ENCODE assay signal across 27 cellular contexts in the genomic region with DNA sequence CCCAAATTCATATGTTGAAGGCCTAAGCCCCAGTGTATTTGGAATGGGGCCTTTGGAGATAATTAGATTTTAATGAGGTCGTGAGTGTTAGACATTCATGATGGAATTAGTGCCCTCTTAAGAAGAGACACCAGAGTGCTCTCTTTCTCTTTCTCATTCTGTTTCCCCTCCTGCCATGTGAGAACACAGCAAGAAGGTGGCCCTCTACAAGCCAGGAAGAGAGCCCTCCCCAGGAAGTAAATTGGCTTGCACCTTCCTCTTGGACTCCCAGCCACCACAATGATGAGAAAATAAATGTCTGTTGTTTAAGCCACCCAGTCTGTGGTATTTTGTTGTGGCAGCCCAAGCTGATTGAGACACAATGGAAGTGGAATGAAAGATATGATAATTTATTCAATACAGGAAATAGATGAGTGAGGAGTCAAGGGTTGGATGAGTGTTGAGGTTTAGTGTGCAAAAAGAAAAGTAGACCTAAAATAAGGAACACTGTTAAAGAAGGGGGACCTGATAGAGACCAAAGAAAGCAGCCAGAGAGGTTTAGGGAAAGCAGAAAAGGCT. TPM values are rescaled to one million over a fixed set of nuclear protein-coding genes. Genes with fewer than 3 reads are reported as not detected.
DNase-seq lines count a peak whose midpoint lies in the region; ATAC-seq lines count a peak whose summit lies in the region.
"Had no signal": no experiment of that assay in that cellular context is flagged by ENCODE, and none has a peak within 500 bp of the region (broad histone marks: within the 10 kb centered on the region; RNA-seq: fewer than 3 reads in every experiment).

No MANE protein-coding gene starts in this region.

- no peaks in the 10 kb centered on the region for H3K4me1 ChIP-seq in naive thymus-derived CD4-positive, alpha-beta T cell (ENCODE audit: control insufficient read depth in 2 of 2, insufficient read depth in 2 of 2, low read length in 2 of 2)
- H3K4me1 ChIP-seq in SJCRH30, result no peaks in the 10 kb centered on the region
- H3K4me1 ChIP-seq: BLaER1 treated with 17β-estradiol and CSF1 and Interleukin-3, amounts not matched to agents 10 nM and 100 nM had no signal

- H3K36me3 ChIP-seq in naive thymus-derived CD4-positive, alpha-beta T cell (ENCODE audit: control insufficient read depth in 2 of 3, insufficient read depth in 3 of 3, low read length in 3 of 3), result no peaks in the 10 kb centered on the region
- no peaks in the 10 kb centered on the region for H3K36me3 ChIP-seq in SJCRH30
- H3K36me3 ChIP-seq: BLaER1 treated with 17β-estradiol and CSF1 and Interleukin-3, amounts not matched to agents 10 nM and 100 nM; MG63 had no signal

- H3K27ac Mint-ChIP-seq in activated naive CD8-positive, alpha-beta T cell treated with anti-CD3 and anti-CD28 coated beads, Interleukin-2, amount 10 ng/mL, durations not matched to agents 7 days and 5 days, result no peak overlapping the region
- H3K27ac Mint-ChIP-seq in activated naive CD8-positive, alpha-beta T cell treated with anti-CD3 and anti-CD28 coated beads for 36 hours, result no peak overlapping the region
- no peak overlapping the region for H3K27ac Mint-ChIP-seq in naive thymus-derived CD4-positive, alpha-beta T cell
- H3K27ac Mint-ChIP-seq: CD4-positive, alpha-beta T cell had no signal

- no peaks in the 10 kb centered on the region for H3K9me3 ChIP-seq in naive thymus-derived CD4-positive, alpha-beta T cell (ENCODE audit: control insufficient read depth in 2 of 3, low read length in 3 of 3)
- H3K9me3 ChIP-seq in SJCRH30 (replicated peaks), result no peaks in the 10 kb centered on the region
- H3K9me3 ChIP-seq: MG63 had no signal

- CTCF ChIA-PET in naive thymus-derived CD4-positive, alpha-beta T cell (lab: Charles Lee), result no interaction called here

- peaks cover 2% of the 10 kb centered on the region for H3K27me3 Mint-ChIP-seq in activated naive CD8-positive, alpha-beta T cell treated with anti-CD3 and anti-CD28 coated beads, Interleukin-2, amount 10 ng/mL, durations not matched to agents 7 days and 5 days
- H3K27me3 Mint-ChIP-seq in activated naive CD8-positive, alpha-beta T cell treated with anti-CD3 and anti-CD28 coated beads for 36 hours, result no peaks in the 10 kb centered on the region
- peaks cover 0 to 6% (median 5%) of the 10 kb centered on the region in 5 donors for H3K27me3 Mint-ChIP-seq in naive thymus-derived CD4-positive, alpha-beta T cell
- H3K27me3 Mint-ChIP-seq: CD4-positive, alpha-beta T cell had no signal

- POLR2A ChIA-PET in activated naive CD8-positive, alpha-beta T cell treated with anti-CD3 and anti-CD28 coated beads, Interleukin-2, amount 10 ng/mL, durations not matched to agents 7 days and 5 days (lab: Charles Lee), result no interaction called here
- POLR2A ChIA-PET in naive thymus-derived CD4-positive, alpha-beta T cell (lab: Charles Lee), result no interaction called here

- no peak overlapping the region for H3K4me3 Mint-ChIP-seq in activated naive CD8-positive, alpha-beta T cell treated with anti-CD3 and anti-CD28 coated beads, Interleukin-2, amount 10 ng/mL, durations not matched to agents 7 days and 5 days
- no peak overlapping the region for H3K4me3 Mint-ChIP-seq in activated naive CD8-positive, alpha-beta T cell treated with anti-CD3 and anti-CD28 coated beads for 36 hours
- H3K4me3 Mint-ChIP-seq in naive thymus-derived CD4-positive, alpha-beta T cell, result no peak overlapping the region
- H3K4me3 Mint-ChIP-seq: CD4-positive, alpha-beta T cell had no signal

- no peak overlapping the region for H3K4me3 ChIP-seq in naive thymus-derived CD4-positive, alpha-beta T cell (ENCODE audit: low read length)
- H3K4me3 ChIP-seq in SJCRH30, result no peak overlapping the region
- H3K4me3 ChIP-seq: BLaER1 treated with 17β-estradiol and CSF1 and Interleukin-3, amounts not matched to agents 10 nM and 100 nM; K562; MG63 had no signal

- no peak overlapping the region for H3K27ac ChIP-seq in naive thymus-derived CD4-positive, alpha-beta T cell (ENCODE audit: low read depth, low read length)
- H3K27ac ChIP-seq in SJCRH30, result no peak overlapping the region
- H3K27ac ChIP-seq: BLaER1 treated with 17β-estradiol and CSF1 and Interleukin-3, amounts not matched to agents 10 nM and 100 nM; HL-60 had no signal

- peaks cover 11% of the 10 kb centered on the region for H3K9me3 Mint-ChIP-seq in activated naive CD8-positive, alpha-beta T cell treated with anti-CD3 and anti-CD28 coated beads, Interleukin-2, amount 10 ng/mL, durations not matched to agents 7 days and 5 days
- peaks cover 12% of the 10 kb centered on the region for H3K9me3 Mint-ChIP-seq in activated naive CD8-positive, alpha-beta T cell treated with anti-CD3 and anti-CD28 coated beads for 36 hours
- peaks cover 2 to 24% (median 13%) of the 10 kb centered on the region in 11 donors for H3K9me3 Mint-ChIP-seq in naive thymus-derived CD4-positive, alpha-beta T cell

- no peak for DNase-seq in activated naive CD8-positive, alpha-beta T cell treated with anti-CD3 and anti-CD28 coated beads, Interleukin-2, amount 10 ng/mL, durations not matched to agents 7 days and 5 days
- DNase-seq in activated naive CD8-positive, alpha-beta T cell treated with anti-CD3 and anti-CD28 coated beads for 36 hours, result no peak
- DNase-seq in M059J (ENCODE audit: low read depth) (peak; percentile 58), NCI-H2081 treated with DMSO at 0.1 percent for 48 hours (lab: John Stamatoyannopoulos, UW) (no peak), cerebellar cortex (ENCODE audit: low spot score) (no peak), SJCRH30 (no peak)
- no peak for DNase-seq in naive thymus-derived CD4-positive, alpha-beta T cell
- no peak for DNase-seq in NK-92 treated with Interleukin-12 subunit alpha and Interleukin-12 subunit beta, amount 100 ng/mL, for 24 hours (lab: John Stamatoyannopoulos, UW)
- DNase-seq: AML-193; CD4-positive, alpha-beta T cell; COR-L47; DMS53; Kasumi-1; MG63; NCI-H1105 treated with DMSO at 0.1 percent for 48 hours; NCI-H146; NCI-H1930; NCI-H446; NCI-H524 treated with DMSO at 0.1 percent for 48 hours; NCI-H774; RPMI8226; SHP77 had no signal

- no peaks in the 10 kb centered on the region for H3K27me3 ChIP-seq in naive thymus-derived CD4-positive, alpha-beta T cell (ENCODE audit: control insufficient read depth in 2 of 2, insufficient read depth in 2 of 2, low read length in 2 of 2)
- H3K27me3 ChIP-seq in SJCRH30, result no peaks in the 10 kb centered on the region
- H3K27me3 ChIP-seq: BLaER1 treated with 17β-estradiol and CSF1 and Interleukin-3, amounts not matched to agents 10 nM and 100 nM; MG63 had no signal

- peaks cover 10% of the 10 kb centered on the region for H3K36me3 Mint-ChIP-seq in activated naive CD8-positive, alpha-beta T cell treated with anti-CD3 and anti-CD28 coated beads, Interleukin-2, amount 10 ng/mL, durations not matched to agents 7 days and 5 days
- peaks cover 4% of the 10 kb centered on the region for H3K36me3 Mint-ChIP-seq in activated naive CD8-positive, alpha-beta T cell treated with anti-CD3 and anti-CD28 coated beads for 36 hours
- peaks cover 4 to 15% (median 6%) of the 10 kb centered on the region in 5 donors for H3K36me3 Mint-ChIP-seq in naive thymus-derived CD4-positive, alpha-beta T cell

- peak; percentile 47 for ATAC-seq in activated naive CD8-positive, alpha-beta T cell treated with anti-CD3 and anti-CD28 coated beads, Interleukin-2, amount 10 ng/mL, durations not matched to agents 7 days and 5 days (ENCODE audit: low read depth)
- ATAC-seq in naive thymus-derived CD4-positive, alpha-beta T cell, result peak; percentile 38
- ATAC-seq: HCT116, HepG2, K562 had no signal

- intact Hi-C loops in naive thymus-derived CD4-positive, alpha-beta T cell (cut with micrococcal nuclease), result no loop called here

- H3K4me1 Mint-ChIP-seq in activated naive CD8-positive, alpha-beta T cell treated with anti-CD3 and anti-CD28 coated beads, Interleukin-2, amount 10 ng/mL, durations not matched to agents 7 days and 5 days, result peaks cover 4% of the 10 kb centered on the region
- no peaks in the 10 kb centered on the region for H3K4me1 Mint-ChIP-seq in activated naive CD8-positive, alpha-beta T cell treated with anti-CD3 and anti-CD28 coated beads for 36 hours
- H3K4me1 Mint-ChIP-seq in naive thymus-derived CD4-positive, alpha-beta T cell, result peaks cover 0 to 3% (median 0%) of the 10 kb centered on the region in 7 donors

RNA-seq across cellular contexts. Expression of gene ATXN1, which starts 25.9 kb away (rescaled TPM):
- total RNA-seq in activated naive CD8-positive, alpha-beta T cell treated with anti-CD3 and anti-CD28 coated beads, Interleukin-2, amount 10 ng/mL, durations not matched to agents 7 days and 5 days, result 10 to 100 TPM; 63.6 to 67.2 TPM
- 10 to 100 TPM; 27.8 to 32.8 TPM for total RNA-seq in activated naive CD8-positive, alpha-beta T cell treated with anti-CD3 and anti-CD28 coated beads for 36 hours
- total RNA-seq in M059J (2014; rRNA removed; shearing (Covaris generic)), result 31.5 and 35.4 TPM in 2 replicates
- 10 to 100 TPM; 32.2 to 82.7 (median 47.4) TPM for total RNA-seq in naive thymus-derived CD4-positive, alpha-beta T cell
- 1 to 10 TPM; 1.5 to 3.0 TPM for polyA plus RNA-seq in naive thymus-derived CD4-positive, alpha-beta T cell
- 6.0 and 6.3 TPM in 2 replicates for total RNA-seq in SJCRH30 (2014; rRNA removed; shearing (Covaris generic))
